In genomic region chr11:113242767-113243397, GRCh38 we compare ENCODE assay signal across 1 cellular context.
TF ChIP-seq lines count a peak whose summit lies in the region.

No MANE protein-coding gene starts in this region.

TF ChIP-seq in WTC11, 78 proteins besides CTCF, POLR2A, EP300 and RAD21 (continued from another document):
- TF ChIP-seq ZNF121 (CRISPR knock-in tag; IDR thresholded peaks at IDR 0.05): no peak
- TF ChIP-seq TCF7 (CRISPR knock-in tag; IDR thresholded peaks at IDR 0.05; ENCODE audit: low read depth): no peak
- TF ChIP-seq MYBL2 (CRISPR knock-in tag; IDR thresholded peaks at IDR 0.05): no peak
- no peak for TF ChIP-seq ZNF512 (CRISPR knock-in tag; IDR thresholded peaks at IDR 0.05; ENCODE audit: borderline replicate concordance)
- no peak for TF ChIP-seq CBFB (CRISPR knock-in tag; IDR thresholded peaks at IDR 0.05; ENCODE audit: low read depth)
